In genomic region chrX:2177541-2177940, GRCh38 we compare ENCODE assay signal across 28 cellular contexts.
"Had no signal": no experiment of that assay in that cellular context is flagged by ENCODE, and none has a peak within 500 bp of the region (broad histone marks: within the 10 kb centered on the region; RNA-seq: fewer than 3 reads in every experiment).

No MANE protein-coding gene starts in this region.

- H3K27ac ChIP-seq: colonic mucosa, esophagus squamous epithelium, left ventricle myocardium inferior, lower lobe of right lung, neutrophil, pancreas, right atrium auricular region, sigmoid colon, stomach, thyroid gland had no signal

- H3K4me1 Mint-ChIP-seq: immature natural killer cell; natural killer cell; stimulated activated effector memory CD8-positive, alpha-beta T cell treated with anti-CD3 and anti-CD28 coated beads, Interleukin-12 subunit alpha, Interleukin-12 subunit beta, amount 100 ng/mL, for 72 hours had no signal

- H3K27me3 Mint-ChIP-seq: progenitor cell of endocrine pancreas had no signal

- H3K9me3 Mint-ChIP-seq: dendritic cell treated with granulocyte-macrophage colony-stimulating factor and Interleukin-4, amounts not matched to agents 40 ng/mL and 50 ng/mL, for 4 days had no signal

- H3K27ac Mint-ChIP-seq: dendritic cell treated with granulocyte-macrophage colony-stimulating factor and Interleukin-4, amounts not matched to agents 40 ng/mL and 50 ng/mL, for 4 days; immature natural killer cell; natural killer cell; progenitor cell of endocrine pancreas; stimulated activated effector memory CD8-positive, alpha-beta T cell treated with anti-CD3 and anti-CD28 coated beads, Interleukin-12 subunit alpha, Interleukin-12 subunit beta, amount 100 ng/mL, for 72 hours had no signal

- H3K27me3 ChIP-seq: colonic mucosa, esophagus squamous epithelium, neutrophil, pancreas, right atrium auricular region, sigmoid colon, stomach, thyroid gland had no signal

- ATAC-seq: left colon; lower lobe of right lung; natural killer cell; pancreas; stimulated activated effector memory CD8-positive, alpha-beta T cell treated with anti-CD3 and anti-CD28 coated beads, Interleukin-12 subunit alpha, Interleukin-12 subunit beta, amount 100 ng/mL, for 72 hours had no signal

- H3K9me3 ChIP-seq: colonic mucosa, esophagus squamous epithelium, left ventricle myocardium inferior, neutrophil, pancreas, right atrium auricular region, sigmoid colon, stomach, thyroid gland had no signal

- H3K4me1 ChIP-seq: colonic mucosa, left ventricle myocardium inferior, lower lobe of right lung, pancreas, right atrium auricular region, stomach, thyroid gland had no signal

- H3K36me3 Mint-ChIP-seq: natural killer cell; stimulated activated effector memory CD8-positive, alpha-beta T cell treated with anti-CD3 and anti-CD28 coated beads, Interleukin-12 subunit alpha, Interleukin-12 subunit beta, amount 100 ng/mL, for 72 hours had no signal

- FAIRE-seq: endometrium, pancreas had no signal

- DNase-seq: colonic mucosa; effector memory CD4-positive, alpha-beta T cell; erythroblast; esophagus squamous epithelium; foreskin melanocyte; glutamatergic neuron; hypothalamus; immature natural killer cell; islet precursor cell; kidney glomerular epithelial cell; left colon; left ventricle myocardium inferior; lower lobe of right lung; natural killer cell; pancreas; sigmoid colon; stimulated activated CD4-positive, alpha-beta T cell treated with anti-CD3 and anti-CD28 coated beads, Interleukin-2, amount 100 ng/mL, for 24 hours; stimulated activated CD4-positive, alpha-beta T cell treated with anti-CD3 and anti-CD28 coated beads, Interleukin-4, amount 100 ng/mL, for 24 hours; stimulated activated naive CD4-positive, alpha-beta T cell treated with Interleukin-2 at 50 U/mL for 16 hours; stomach; thyroid gland; trophoblast cell had no signal

- H3K4me3 Mint-ChIP-seq: dendritic cell treated with granulocyte-macrophage colony-stimulating factor and Interleukin-4, amounts not matched to agents 40 ng/mL and 50 ng/mL, for 4 days; immature natural killer cell; natural killer cell; stimulated activated effector memory CD8-positive, alpha-beta T cell treated with anti-CD3 and anti-CD28 coated beads, Interleukin-12 subunit alpha, Interleukin-12 subunit beta, amount 100 ng/mL, for 72 hours had no signal
